In genomic region chr11:60925685-60926267, GRCh38 we compare ENCODE assay signal across 1 cellular context.
TF ChIP-seq lines count a peak whose summit lies in the region.

No MANE protein-coding gene starts in this region.

TF ChIP-seq in H1, 55 proteins besides CTCF, POLR2A, EP300 and RAD21:
- TF ChIP-seq CEBPB (IDR thresholded peaks at IDR 0.05; ENCODE audit: low read depth, low read length), result no peak
- no peak for TF ChIP-seq ATF3 (IDR thresholded peaks at IDR 0.05; ENCODE audit: insufficient read depth, low read depth, low read length)
- TF ChIP-seq SIRT6 (IDR thresholded peaks at IDR 0.05; ENCODE audit: low read length), result no peak
- TF ChIP-seq MAX (IDR thresholded peaks at IDR 0.05), result no peak
- TF ChIP-seq BCL11A (IDR thresholded peaks at IDR 0.05; ENCODE audit: low read depth in 2 of 2, low read length in 2 of 2), result no peak
- TF ChIP-seq CTBP2 (IDR thresholded peaks at IDR 0.05; ENCODE audit: borderline replicate concordance, insufficient read depth, insufficient read length, low read length), result no peak
- no peak for TF ChIP-seq NRF1 (IDR thresholded peaks at IDR 0.05; ENCODE audit: low read depth, low read length)
- TF ChIP-seq CBX8 (IDR thresholded peaks at IDR 0.05; ENCODE audit: borderline replicate concordance, low read depth, low read length), result no peak
- no peak for TF ChIP-seq SP2 (IDR thresholded peaks at IDR 0.05; ENCODE audit: low read length)
